In genomic region chr1:191052888-191053287, GRCh38 we compare ENCODE assay signal across 1 cellular context.
TF ChIP-seq lines count a peak whose summit lies in the region.

No MANE protein-coding gene starts in this region.

TF ChIP-seq in SK-N-SH treated with all-trans-retinoic acid at 6 μM for 48 hours, 23 proteins besides CTCF, POLR2A, EP300 and RAD21 (continued from another document):
- TF ChIP-seq PATZ1 (CRISPR knock-in tag; IDR thresholded peaks at IDR 0.05; ENCODE audit: borderline replicate concordance) (no peak), SNAI2 (CRISPR knock-in tag; IDR thresholded peaks at IDR 0.05) (no peak), OSR1 (CRISPR knock-in tag; IDR thresholded peaks at IDR 0.05) (no peak)
- TF ChIP-seq, protein P1, sequence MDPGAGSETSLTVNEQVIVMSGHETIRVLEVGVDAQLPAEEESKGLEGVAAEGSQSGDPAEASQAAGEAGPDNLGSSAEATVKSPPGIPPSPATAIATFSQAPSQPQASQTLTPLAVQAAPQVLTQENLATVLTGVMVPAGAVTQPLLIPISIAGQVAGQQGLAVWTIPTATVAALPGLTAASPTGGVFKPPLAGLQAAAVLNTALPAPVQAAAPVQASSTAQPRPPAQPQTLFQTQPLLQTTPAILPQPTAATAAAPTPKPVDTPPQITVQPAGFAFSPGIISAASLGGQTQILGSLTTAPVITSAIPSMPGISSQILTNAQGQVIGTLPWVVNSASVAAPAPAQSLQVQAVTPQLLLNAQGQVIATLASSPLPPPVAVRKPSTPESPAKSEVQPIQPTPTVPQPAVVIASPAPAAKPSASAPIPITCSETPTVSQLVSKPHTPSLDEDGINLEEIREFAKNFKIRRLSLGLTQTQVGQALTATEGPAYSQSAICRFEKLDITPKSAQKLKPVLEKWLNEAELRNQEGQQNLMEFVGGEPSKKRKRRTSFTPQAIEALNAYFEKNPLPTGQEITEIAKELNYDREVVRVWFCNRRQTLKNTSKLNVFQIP (CRISPR knock-in tag; IDR thresholded peaks at IDR 0.05; ENCODE audit: borderline replicate concordance, low read depth) = no peak
